1 cellular context compared by ENCODE assay signal in the genomic region with DNA sequence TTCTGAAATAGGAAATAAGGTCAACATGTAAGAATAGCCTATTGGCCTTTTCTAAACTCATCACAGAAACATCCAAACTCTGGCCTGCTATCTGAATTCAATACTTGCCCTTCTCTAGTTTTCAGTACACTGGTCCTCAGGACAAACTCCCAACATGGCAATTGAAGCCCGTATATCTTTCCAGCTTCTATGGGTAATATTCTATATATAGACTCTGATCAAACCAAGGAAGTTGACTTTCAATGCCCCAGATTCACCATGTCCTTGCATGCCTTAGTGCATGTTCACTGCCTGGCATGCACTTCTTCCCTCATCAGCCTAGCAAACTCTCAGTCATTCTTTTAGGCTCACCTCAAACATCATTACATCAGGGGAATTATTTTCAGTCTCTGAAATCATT.
TF ChIP-seq lines count a peak whose summit lies in the region.

No MANE protein-coding gene starts in this region.

TF ChIP-seq in IMR-90, 13 proteins besides CTCF, POLR2A, EP300 and RAD21 (continued from another document):
- TF ChIP-seq USF2 (IDR thresholded peaks at IDR 0.05; ENCODE audit: low read depth, low read length): no peak
- TF ChIP-seq RCOR1 (IDR thresholded peaks at IDR 0.05; ENCODE audit: insufficient replicate concordance, low read length): no peak
- no peak for TF ChIP-seq ELK1 (IDR thresholded peaks at IDR 0.05; ENCODE audit: borderline replicate concordance, low read depth, low read length)
- TF ChIP-seq RFX5 (IDR thresholded peaks at IDR 0.05; ENCODE audit: low read depth, low read length): no peak
- TF ChIP-seq MXI1 (IDR thresholded peaks at IDR 0.05; ENCODE audit: borderline replicate concordance, low read depth, low read length): no peak
- TF ChIP-seq BHLHE40 (IDR thresholded peaks at IDR 0.05; ENCODE audit: low read depth, low read length): no peak
